ENCODE assay signal across 8 cellular contexts in the genomic region with DNA sequence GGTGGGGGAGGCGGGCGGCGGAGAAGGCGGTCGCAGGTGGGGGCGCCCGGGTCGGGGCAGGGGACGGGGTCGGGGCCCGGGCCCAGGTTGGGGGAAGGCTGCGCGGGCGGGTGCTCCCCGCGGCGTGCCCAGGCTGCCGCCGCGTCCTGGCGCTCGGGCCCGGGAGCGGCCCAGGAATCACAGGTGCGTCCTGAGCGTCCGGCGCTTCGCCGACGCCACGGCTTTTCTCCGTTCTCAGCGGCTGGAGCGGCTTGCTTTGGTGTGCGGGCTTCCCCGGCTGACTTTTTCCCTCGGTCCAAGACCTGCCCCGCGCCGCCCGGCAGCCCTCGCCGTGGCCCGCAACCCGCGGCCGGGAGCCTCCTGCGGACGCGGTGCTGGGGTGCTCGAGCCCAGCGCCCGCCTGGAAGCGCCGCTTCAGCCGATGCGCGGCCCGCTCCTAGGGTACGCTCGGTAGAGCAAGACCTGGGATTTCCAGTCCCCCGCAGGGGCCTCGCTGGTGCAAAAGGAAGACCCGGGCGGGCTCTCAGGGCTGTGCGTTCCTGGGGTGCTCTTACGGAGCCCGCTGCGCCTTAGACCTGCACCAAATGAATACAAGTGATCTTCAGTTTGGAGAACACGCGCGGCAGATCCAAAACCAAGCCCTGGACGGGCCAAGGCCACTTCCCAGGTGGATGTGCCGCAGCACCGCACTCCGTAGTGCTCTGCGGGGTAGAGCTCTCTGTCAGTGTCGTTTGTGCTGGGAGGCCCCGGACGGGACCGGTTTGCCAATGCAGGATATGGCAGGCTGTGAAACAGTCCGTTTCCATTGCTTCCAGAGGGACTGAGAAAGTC. TPM values are rescaled to one million over a fixed set of nuclear protein-coding genes. Genes with fewer than 3 reads are reported as not detected.
DNase-seq lines count a peak whose midpoint lies in the region; ATAC-seq and TF ChIP-seq lines count a peak whose summit lies in the region.

No MANE protein-coding gene starts in this region.

- DNase-seq in activated T-cell treated with anti-CD3 and anti-CD28 coated beads, Interleukin-2, amount 50 U/mL, for 1 hour: peak; percentile 51
- DNase-seq in fibroblast of the aortic adventitia (ENCODE audit: low read depth) (peak; percentile 34), NCI-H510A treated with DMSO at 0.1 percent for 48 hours (lab: John Stamatoyannopoulos, UW) (no peak)

- no peaks in the 10 kb centered on the region for H3K9me2 ChIP-seq in neural cell (ENCODE audit: insufficient read depth, low read length)

- peaks cover 3 to 4% (median 3%) of the 10 kb centered on the region in 3 donors for H3K9me3 Mint-ChIP-seq in IgD-negative memory B cell

- H3K4me2 ChIP-seq in neural cell (ENCODE audit: low read length): peak overlapping the region; percentile 93

- H3K4me1 Mint-ChIP-seq in IgD-negative memory B cell: peaks cover 17 to 28% (median 19%) of the 10 kb centered on the region in 3 donors

- no peaks in the 10 kb centered on the region for H3K9me3 ChIP-seq in ES-I3 (ENCODE audit: control insufficient read depth, insufficient read depth, low read length)
- no peaks in the 10 kb centered on the region for H3K9me3 ChIP-seq in neural cell (ENCODE audit: low read length)

- H3K27me3 ChIP-seq in neural cell (ENCODE audit: insufficient read depth, low read depth, low read length): no peaks in the 10 kb centered on the region

- no peaks in the 10 kb centered on the region for H3F3A ChIP-seq in neural cell (ENCODE audit: insufficient read depth, low read length, poor library complexity, severe bottlenecking)

- H3K27me3 Mint-ChIP-seq in IgD-negative memory B cell: no peaks in the 10 kb centered on the region

- peaks cover 2% of the 10 kb centered on the region for H3K36me3 Mint-ChIP-seq in IgD-negative memory B cell

- H3K4me3 Mint-ChIP-seq in IgD-negative memory B cell: peak overlapping the region; percentile 82 to 96 (median 91)

- H3K79me2 ChIP-seq in neural cell (replicated peaks; ENCODE audit: insufficient read depth, low read length): peaks cover 12% of the 10 kb centered on the region

- H3K27ac Mint-ChIP-seq in IgD-negative memory B cell: peak overlapping the region; percentile 91 to 95 (median 92)

- peak; percentile 36 for ATAC-seq in GM21529 (IDR thresholded peaks at IDR 0.05; ENCODE audit: unreplicated experiment)
- no peak for ATAC-seq in GM18519 (IDR thresholded peaks at IDR 0.05; ENCODE audit: low FRiP score, unreplicated experiment)

- H3K9ac ChIP-seq in ES-I3 (ENCODE audit: low read depth, low read length) (peak overlapping the region; percentile 60), neural cell (ENCODE audit: low read length) (peak overlapping the region; percentile 73)

- H2AFZ ChIP-seq in neural cell (ENCODE audit: low read depth, low read length): peak overlapping the region; percentile 8

- no peak for TF ChIP-seq CTCF in fibroblast of the aortic adventitia (IDR thresholded peaks at IDR 0.05; ENCODE audit: insufficient read depth, low read length)
- TF ChIP-seq CTCF in neural cell (IDR thresholded peaks at IDR 0.05; ENCODE audit: poor library complexity, severe bottlenecking): peak; percentile 9

- no peaks in the 10 kb centered on the region for H3K36me3 ChIP-seq in ES-I3 (ENCODE audit: insufficient read depth, low read length)
- no peaks in the 10 kb centered on the region for H3K36me3 ChIP-seq in neural cell (ENCODE audit: insufficient read depth, low read length)

- H3K4me3 ChIP-seq in fibroblast of the aortic adventitia (ENCODE audit: low read depth, low read length) (peak overlapping the region; percentile 73), neural cell (ENCODE audit: low read length) (peak overlapping the region; percentile 84)

- no peaks in the 10 kb centered on the region for H3K4me1 ChIP-seq in ES-I3 (ENCODE audit: insufficient read depth, low read length)

- H4K20me1 ChIP-seq in neural cell (ENCODE audit: insufficient read depth): no peaks in the 10 kb centered on the region

- TF ChIP-seq RAD21 in neural cell (conservative IDR thresholded peaks at IDR 0.05): no peak

- peak overlapping the region; percentile 51 for H3K27ac ChIP-seq in neural cell (ENCODE audit: low read length)

- no peak for TF ChIP-seq EP300 in neural cell (conservative IDR thresholded peaks at IDR 0.05; ENCODE audit: poor library complexity, severe bottlenecking)

TF ChIP-seq in neural cell, 6 proteins besides CTCF, POLR2A, EP300 and RAD21:
- TF ChIP-seq EZH2 (IDR thresholded peaks at IDR 0.05; ENCODE audit: borderline replicate concordance, insufficient read depth, low read length, poor library complexity, severe bottlenecking): no peak
- TF ChIP-seq POLR2AphosphoS5 (IDR thresholded peaks at IDR 0.05): peak; percentile 36
- peak; percentile 57 for TF ChIP-seq MXI1 (conservative IDR thresholded peaks at IDR 0.05; ENCODE audit: poor library complexity, severe bottlenecking)
- peak; percentile 19 for TF ChIP-seq SMC3 (conservative IDR thresholded peaks at IDR 0.05; ENCODE audit: poor library complexity)
- TF ChIP-seq TAF1 (IDR thresholded peaks at IDR 0.05; ENCODE audit: low read depth): no peak
- TF ChIP-seq, protein P1, sequence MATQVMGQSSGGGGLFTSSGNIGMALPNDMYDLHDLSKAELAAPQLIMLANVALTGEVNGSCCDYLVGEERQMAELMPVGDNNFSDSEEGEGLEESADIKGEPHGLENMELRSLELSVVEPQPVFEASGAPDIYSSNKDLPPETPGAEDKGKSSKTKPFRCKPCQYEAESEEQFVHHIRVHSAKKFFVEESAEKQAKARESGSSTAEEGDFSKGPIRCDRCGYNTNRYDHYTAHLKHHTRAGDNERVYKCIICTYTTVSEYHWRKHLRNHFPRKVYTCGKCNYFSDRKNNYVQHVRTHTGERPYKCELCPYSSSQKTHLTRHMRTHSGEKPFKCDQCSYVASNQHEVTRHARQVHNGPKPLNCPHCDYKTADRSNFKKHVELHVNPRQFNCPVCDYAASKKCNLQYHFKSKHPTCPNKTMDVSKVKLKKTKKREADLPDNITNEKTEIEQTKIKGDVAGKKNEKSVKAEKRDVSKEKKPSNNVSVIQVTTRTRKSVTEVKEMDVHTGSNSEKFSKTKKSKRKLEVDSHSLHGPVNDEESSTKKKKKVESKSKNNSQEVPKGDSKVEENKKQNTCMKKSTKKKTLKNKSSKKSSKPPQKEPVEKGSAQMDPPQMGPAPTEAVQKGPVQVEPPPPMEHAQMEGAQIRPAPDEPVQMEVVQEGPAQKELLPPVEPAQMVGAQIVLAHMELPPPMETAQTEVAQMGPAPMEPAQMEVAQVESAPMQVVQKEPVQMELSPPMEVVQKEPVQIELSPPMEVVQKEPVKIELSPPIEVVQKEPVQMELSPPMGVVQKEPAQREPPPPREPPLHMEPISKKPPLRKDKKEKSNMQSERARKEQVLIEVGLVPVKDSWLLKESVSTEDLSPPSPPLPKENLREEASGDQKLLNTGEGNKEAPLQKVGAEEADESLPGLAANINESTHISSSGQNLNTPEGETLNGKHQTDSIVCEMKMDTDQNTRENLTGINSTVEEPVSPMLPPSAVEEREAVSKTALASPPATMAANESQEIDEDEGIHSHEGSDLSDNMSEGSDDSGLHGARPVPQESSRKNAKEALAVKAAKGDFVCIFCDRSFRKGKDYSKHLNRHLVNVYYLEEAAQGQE (IDR thresholded peaks at IDR 0.05; ENCODE audit: borderline replicate concordance): peak; percentile 49

RNA-seq across cellular contexts. Expression of a gene that starts 0.6 kb away (rescaled TPM):
- polyA plus RNA-seq in IgD-negative memory B cell: 6.0 TPM
- total RNA-seq in fibroblast of the aortic adventitia (ENCODE audit: low replicate concordance): 4.2 and 12.3 TPM in 2 replicates
- 32.3 and 32.8 TPM in 2 replicates for polyA plus RNA-seq in neural cell
- 43.3 and 47.9 TPM in 2 replicates for polyA minus RNA-seq in neural cell

RNA-seq across cellular contexts. Expression of a gene that starts 51.4 kb away (rescaled TPM):
- polyA plus RNA-seq in IgD-negative memory B cell: 103 TPM
- total RNA-seq in fibroblast of the aortic adventitia (ENCODE audit: low replicate concordance): 74.7 and 75.3 TPM in 2 replicates
- polyA plus RNA-seq in neural cell: 51.3 and 52.6 TPM in 2 replicates
- polyA minus RNA-seq in neural cell: 43.1 and 52.9 TPM in 2 replicates
